9 cellular contexts compared by ENCODE assay signal in the genomic region with DNA sequence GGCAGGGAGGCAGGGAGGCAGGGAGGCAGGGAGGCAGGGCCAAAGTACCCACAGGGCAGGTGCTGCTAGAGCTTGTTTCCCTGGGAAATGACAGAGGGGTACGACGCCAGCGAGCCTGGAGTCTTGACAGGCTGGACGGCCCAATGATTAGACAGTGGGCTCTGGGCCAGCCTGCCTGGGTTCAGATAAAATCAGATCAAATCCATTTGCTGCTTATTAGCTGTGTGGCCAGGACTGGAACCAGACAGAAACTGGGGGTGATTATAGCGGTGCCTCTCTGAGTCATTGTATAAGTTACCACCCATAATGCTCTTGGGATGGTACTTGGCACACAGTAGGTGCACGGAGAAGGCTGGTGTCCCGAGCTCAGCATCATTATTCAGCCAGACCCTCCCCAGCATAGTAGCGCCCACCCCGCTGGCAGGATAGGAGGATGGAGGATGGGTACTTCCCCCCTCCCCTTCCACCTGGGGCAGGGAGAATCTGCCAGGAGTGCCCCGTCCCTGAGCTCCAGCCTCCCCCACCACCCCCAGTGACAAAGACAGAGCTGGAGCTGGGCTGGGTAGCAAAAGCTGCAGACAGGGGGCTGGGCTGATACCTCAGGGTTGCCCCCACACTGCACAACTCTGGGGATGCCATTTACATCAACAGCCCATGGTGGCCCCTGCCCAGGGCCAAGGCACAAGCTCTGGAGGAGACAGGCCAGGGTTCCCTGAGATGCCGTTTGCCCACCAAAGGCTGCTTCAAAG.
DNase-seq lines count a peak whose midpoint lies in the region; ATAC-seq, FAIRE-seq and TF ChIP-seq lines count a peak whose summit lies in the region.
"Had no signal": no experiment of that assay in that cellular context is flagged by ENCODE, and none has a peak within 500 bp of the region (broad histone marks: within the 10 kb centered on the region; RNA-seq: fewer than 3 reads in every experiment).

No MANE protein-coding gene starts in this region.

- 93% methylated on average over 7 of the region's 11 CpGs; no CpG with 5 or more reads in 1 of the 2 experiments for WGBS in H1 (ENCODE audit: extremely low coverage in 1 of 2, insufficient coverage in 1 of 2, insufficient read length in 1 of 2, insufficient replicate concordance in 2 of 2, low coverage in 1 of 2, low lambda C conversion rate in 2 of 2, missing lambda C conversion rate in 1 of 2), 2 experiments

- H3K56ac ChIP-seq in H1 (replicated peaks; ENCODE audit: insufficient read length, low read depth, low read length) = no peak overlapping the region

- peak overlapping the region; percentile 73; the same call in 1 of the 2 replicates for H4K8ac ChIP-seq in H1 (ENCODE audit: extremely low read depth, insufficient read depth, low read length)

- no peak overlapping the region for H2AFZ ChIP-seq in Loucy (ENCODE audit: low read length)
- no peak overlapping the region for H2AFZ ChIP-seq in H1 (ENCODE audit: low read length)

- POLR2A ChIA-PET in H1 (lab: Charles Lee; ENCODE audit: partially characterized antibody) = interaction anchor here (0.7 to 0.9 kb wide), 2 partner anchors 47 to 77 kb away, joined by 3 to 4 read pairs; a partner anchor contains a TSS

- no peak for TF ChIP-seq RAD21 in H1 (IDR thresholded peaks at IDR 0.05 in 1 of 2, conservative IDR thresholded peaks at IDR 0.05 in 1 of 2; ENCODE audit: low read depth in 2 of 2, low read length in 2 of 2)

- H4K91ac ChIP-seq in H1 (replicated peaks; ENCODE audit: insufficient read length, low read length) = no peak overlapping the region

- no peak overlapping the region for H2BK12ac ChIP-seq in H1 (ENCODE audit: low read depth, low read length)

- H3K14ac ChIP-seq in H1 (ENCODE audit: insufficient read length) = no peak overlapping the region

- H3K27me3 ChIP-seq in Loucy (ENCODE audit: insufficient read depth, low read length, poor library complexity, severe bottlenecking) = no peaks in the 10 kb centered on the region
- H3K27me3 ChIP-seq in H1 (replicated peaks in 1 of 4; ENCODE audit: control insufficient read depth in 3 of 4, extremely low read depth in 1 of 4, insufficient read depth in 3 of 4, low read length in 3 of 4) = no peaks in the 10 kb centered on the region; a peak in 3 of 7 replicates
- H3K27me3 ChIP-seq in skeletal muscle satellite cell (ENCODE audit: control insufficient read depth, insufficient read depth, low read length) = peaks cover 28% of the 10 kb centered on the region

- no peak overlapping the region for H2BK15ac ChIP-seq in H1 (ENCODE audit: low read length)

- H3K4me1 ChIP-seq in Loucy (ENCODE audit: insufficient read depth, low read length, poor library complexity, severe bottlenecking) (peaks cover 63% of the 10 kb centered on the region), H1 (replicated peaks in 1 of 4; ENCODE audit: control insufficient read depth in 3 of 4, insufficient read depth in 4 of 4, low read length in 3 of 4) (peaks cover 0 to 10% (median 7%) of the 10 kb centered on the region in 4 experiments; a peak in 5 of 7 replicates), skeletal muscle satellite cell (ENCODE audit: control insufficient read depth, insufficient read depth, low read length) (peaks cover 24% of the 10 kb centered on the region)

- no peaks in the 10 kb centered on the region for H3K79me1 ChIP-seq in H1 (ENCODE audit: low read depth, low read length)

- H3K36me3 ChIP-seq in Loucy (ENCODE audit: insufficient read depth, low read length) (no peaks in the 10 kb centered on the region), H1 (ENCODE audit: control insufficient read depth in 2 of 4, insufficient read depth in 4 of 4, low read length in 3 of 4) (no peaks in the 10 kb centered on the region), skeletal muscle satellite cell (ENCODE audit: insufficient read depth, low read length) (no peaks in the 10 kb centered on the region)

- peaks cover 17% of the 10 kb centered on the region; the same call in 1 of the 2 replicates for H3K79me2 ChIP-seq in Loucy (ENCODE audit: insufficient read depth, low read length)
- H3K79me2 ChIP-seq in H1 (ENCODE audit: control insufficient read depth in 1 of 2, insufficient read depth in 2 of 2, low read length in 2 of 2) = no peaks in the 10 kb centered on the region

- no peak overlapping the region for H2BK5ac ChIP-seq in H1 (ENCODE audit: low read depth, low read length)

- H3F3A ChIP-seq in Loucy (ENCODE audit: low read depth) = peaks cover 6% of the 10 kb centered on the region; the same call in 1 of the 2 replicates

- H3K9me3 ChIP-seq in Loucy (ENCODE audit: insufficient read depth, low read depth, low read length) (0 out of 2 replicates have a peak, but pooled peaks cover 3% of the 10 kb centered on the region), H1 (ENCODE audit: insufficient read depth in 2 of 2, low read depth in 1 of 2, low read length in 1 of 2) (peaks cover 5% of the 10 kb centered on the region in 2 experiments; a peak in 2 of 4 replicates), skeletal muscle satellite cell (replicated peaks; ENCODE audit: low read length) (peaks cover 6% of the 10 kb centered on the region)

- TF ChIP-seq CTCF in Loucy (conservative IDR thresholded peaks at IDR 0.05; ENCODE audit: low read length) (no peak), H1 (IDR thresholded peaks at IDR 0.05; ENCODE audit: control extremely low read depth in 1 of 3, insufficient read depth in 1 of 3, low read depth in 1 of 3, low read length in 3 of 3) (no peak)

- no peak overlapping the region for H4K5ac ChIP-seq in H1 (ENCODE audit: insufficient read length, low read depth, low read length)

- H3K23ac ChIP-seq in H1 (ENCODE audit: insufficient read length) = no peak overlapping the region

- no peak overlapping the region for H2BK20ac ChIP-seq in H1 (ENCODE audit: low read length)

- H2AK5ac ChIP-seq in H1 (ENCODE audit: low read depth, low read length) = no peak overlapping the region

- H3K9ac ChIP-seq in Loucy (ENCODE audit: low read depth, low read length, poor library complexity, severe bottlenecking) (peak overlapping the region; percentile 80), H1 (replicated peaks in 1 of 4; ENCODE audit: extremely low read depth in 1 of 4, low read depth in 3 of 4, low read length in 3 of 4) (no peak overlapping the region), skeletal muscle satellite cell (ENCODE audit: low read depth, low read length) (peak overlapping the region; percentile 51)

- DNase-seq in H1 (ENCODE audit: low read depth in 1 of 2, low spot score in 2 of 2) = no peak
- no peak for DNase-seq in left lobe of liver (ENCODE audit: low spot score)
- no peak for DNase-seq in GOT3 (lab: John Stamatoyannopoulos, UW)
- DNase-seq in activated gamma-delta T cell treated with Interleukin-2 at 50 U/mL for 16 hours = no peak
- no peak for DNase-seq in NCI-H82 (lab: John Stamatoyannopoulos, UW)
- DNase-seq: NCI-H1092 had no signal

- H2BK120ac ChIP-seq in H1 (replicated peaks; ENCODE audit: low read depth, low read length) = no peak overlapping the region

- CTCF ChIA-PET in H1 (lab: Charles Lee; ENCODE audit: partially characterized antibody) = interaction anchor here (0.6 to 6.1 kb wide), 5 partner anchors 9 to 338 kb away, joined by 3 to 28 read pairs (median 3); no protein-coding TSS in a partner anchor

- H3K18ac ChIP-seq in H1 (ENCODE audit: extremely low read depth, low read length) = no peak overlapping the region

- FAIRE-seq in H1 (lab: Jason Lieb, UNC) = no peak

- H3K4me3 ChIP-seq in Loucy (ENCODE audit: low read length, poor library complexity, severe bottlenecking) (peak overlapping the region; percentile 74), H1 (ENCODE audit: extremely low read depth in 1 of 4, insufficient read depth in 2 of 4, low read depth in 3 of 4, low read length in 4 of 4) (no peak overlapping the region), skeletal muscle satellite cell (ENCODE audit: low read length) (no peak overlapping the region)

- no peaks in the 10 kb centered on the region for H3K9me2 ChIP-seq in Loucy (replicated peaks; ENCODE audit: low read depth, low read length)

- no peak overlapping the region for H3K4ac ChIP-seq in H1 (replicated peaks; ENCODE audit: insufficient read length, low read depth, low read length)

- peaks cover 4% of the 10 kb centered on the region; the same call in 1 of the 2 replicates for H3K23me2 ChIP-seq in H1 (ENCODE audit: low read depth, low read length)

- H4K20me1 ChIP-seq in Loucy (ENCODE audit: insufficient read depth, low read length, poor library complexity, severe bottlenecking) = no peaks in the 10 kb centered on the region
- peaks cover 0 to 2% of the 10 kb centered on the region in 2 experiments for H4K20me1 ChIP-seq in H1 (replicated peaks in 1 of 2; ENCODE audit: control insufficient read depth in 1 of 2, insufficient read depth in 2 of 2, low read length in 2 of 2)

- peak; percentile 8 for ATAC-seq in GM21423 (IDR thresholded peaks at IDR 0.05; ENCODE audit: unreplicated experiment)
- no peak for ATAC-seq in left lobe of liver

- H3K4me2 ChIP-seq in Loucy (ENCODE audit: low read depth, low read length, poor library complexity, severe bottlenecking) (peak overlapping the region; percentile 94), H1 (ENCODE audit: insufficient read depth in 1 of 2, low read depth in 2 of 2, low read length in 2 of 2) (no peak overlapping the region), skeletal muscle satellite cell (ENCODE audit: low read length) (peak overlapping the region; percentile 64)

- TF ChIP-seq EP300 in H1 (IDR thresholded peaks at IDR 0.05; ENCODE audit: borderline replicate concordance in 1 of 2, low read depth in 2 of 2, low read length in 2 of 2) = no peak

- H3K27ac ChIP-seq in H1 (ENCODE audit: low read depth, low read length) = no peak overlapping the region

- no peak for TF ChIP-seq POLR2A in H1 (IDR thresholded peaks at IDR 0.05; ENCODE audit: control extremely low read depth in 1 of 2, low read depth in 2 of 2, low read length in 2 of 2)

TF ChIP-seq in H1, 55 proteins besides CTCF, POLR2A, EP300 and RAD21:
- TF ChIP-seq EGR1 (IDR thresholded peaks at IDR 0.05; ENCODE audit: borderline replicate concordance, low read depth, low read length) = no peak
- no peak for TF ChIP-seq ASH2L (IDR thresholded peaks at IDR 0.05; ENCODE audit: low read length)
- no peak for TF ChIP-seq TCF12 (IDR thresholded peaks at IDR 0.05; ENCODE audit: low read depth, low read length)

Comparison
In these comparisons a context has a peak if more than half of its experiments do, and no peak if none do; other contexts are left out.
1. H3K4me2 ChIP-seq: peak in Loucy (single experiment) and skeletal muscle satellite cell (single experiment); none in H1 (0 of 2).
2. H3K9ac ChIP-seq: peak in Loucy (single experiment) and skeletal muscle satellite cell (single experiment); none in H1 (0 of 4).